In genomic region chr4:118884716-118885115, GRCh38 we compare ENCODE assay signal across 9 cellular contexts. TPM values are rescaled to one million over a fixed set of nuclear protein-coding genes. Genes with fewer than 3 reads are reported as not detected.
"Had no signal": no experiment of that assay in that cellular context is flagged by ENCODE, and none has a peak within 500 bp of the region (broad histone marks: within the 10 kb centered on the region; RNA-seq: fewer than 3 reads in every experiment).

No MANE protein-coding gene starts in this region.

- DNase-seq: H9, HCEC 1CT, KG1 had no signal

- H3K4me3 ChIP-seq: GM23338, K562 had no signal

- ATAC-seq: GM23338, K562 had no signal

- FAIRE-seq: H1, H54, HTR-8/SVneo, K562 had no signal

- H3K4me2 ChIP-seq: GM23338 had no signal

RNA-seq across cellular contexts. Expression of gene SYNPO2, which starts 3.9 kb away (rescaled TPM):
- total RNA-seq: HT-29 had no signal
